16 cellular contexts compared by ENCODE assay signal in the genomic region with DNA sequence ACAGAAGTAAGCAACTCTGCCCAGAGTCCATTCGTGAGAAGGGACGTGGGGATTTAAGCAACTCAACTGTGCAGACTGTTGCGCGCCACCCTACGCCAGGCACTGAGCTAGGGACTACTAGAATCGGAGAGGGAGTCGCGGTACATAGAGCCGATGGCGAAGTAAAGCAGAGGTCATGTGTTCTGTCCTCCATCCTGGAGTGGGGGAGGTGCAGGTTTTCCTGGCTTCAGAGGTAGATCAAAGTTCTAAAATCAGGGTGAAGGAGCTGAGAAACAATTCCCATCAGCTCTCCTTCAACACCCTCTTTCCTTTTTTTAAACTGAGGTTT. TPM values are rescaled to one million over a fixed set of nuclear protein-coding genes. Genes with fewer than 3 reads are reported as not detected.
DNase-seq lines count a peak whose midpoint lies in the region; ATAC-seq, FAIRE-seq and TF ChIP-seq lines count a peak whose summit lies in the region.
"Had no signal": no experiment of that assay in that cellular context is flagged by ENCODE, and none has a peak within 500 bp of the region (broad histone marks: within the 10 kb centered on the region; RNA-seq: fewer than 3 reads in every experiment).

No MANE protein-coding gene starts in this region.

- H3K4me1 ChIP-seq in Caco-2 (peaks cover 35% of the 10 kb centered on the region), astrocyte (ENCODE audit: insufficient read depth, low read length) (no peaks in the 10 kb centered on the region), keratinocyte (ENCODE audit: control insufficient read depth, extremely low read depth, insufficient read depth, low read length) (no peaks in the 10 kb centered on the region), pancreas (peaks cover 0 to 7% (median 0%) of the 10 kb centered on the region in 3 donors)

- intact Hi-C loops in Caco-2 (cut with micrococcal nuclease; ENCODE audit: unreplicated experiment) = loop anchor here (2.0 to 10.0 kb wide), 5 partner anchors 76 to 528 kb away; a partner anchor contains a TSS
- intact Hi-C loops in pancreas (cut with DNase I) = loop anchor here in 2 of 3 donors (5.0 to 10.0 kb wide), 2 partner anchors 405 to 408 kb away; no protein-coding TSS in a partner anchor

- peak; percentile 69 to 81 (median 78) for ATAC-seq in pancreas
- ATAC-seq: CD8-positive, alpha-beta T cell; naive thymus-derived CD4-positive, alpha-beta T cell had no signal

- H3K36me3 Mint-ChIP-seq in Caco-2 (ENCODE audit: insufficient read depth, unreplicated experiment) (no peaks in the 10 kb centered on the region), astrocyte (ENCODE audit: low read depth, unreplicated experiment) (no peaks in the 10 kb centered on the region)
- H3K36me3 Mint-ChIP-seq: CD8-positive, alpha-beta T cell had no signal

- POLR2A ChIA-PET in Caco-2 (lab: Charles Lee) = interaction anchor here (1.3 kb wide), 1 partner anchor 75 kb away, joined by 3 read pairs; no protein-coding TSS in a partner anchor

- in situ Hi-C loops in G401 (cut with HindIII; ENCODE audit: low sequenced_read_pairs) (no loop called here), KBM-7 (cut with MboI; ENCODE audit: low pct_unique_long_range_greater_than_20kb, low sequenced_read_pairs) (no loop called here)

- no TSS peak for BruUV-seq in Caco-2 (replicated peaks; lab: Mats Ljungman, UMichigan)

- H3K27ac ChIP-seq in astrocyte (ENCODE audit: low read depth, low read length) (no peak overlapping the region), keratinocyte (ENCODE audit: control insufficient read depth, insufficient read depth, low read length) (no peak overlapping the region), pancreas (no peak overlapping the region)
- H3K27ac ChIP-seq: epithelial cell of prostate, GM23248, PC-9 had no signal

- peak overlapping the region; percentile 17 for H3K4me2 ChIP-seq in astrocyte (ENCODE audit: low read length)
- peak overlapping the region; percentile 17 for H3K4me2 ChIP-seq in keratinocyte (ENCODE audit: control insufficient read depth, extremely low read depth, insufficient read depth, low read depth, low read length)
- H3K4me2 ChIP-seq: PC-9 had no signal

- no peak for DNase-seq in Caco-2
- DNase-seq in astrocyte (ENCODE audit: low read depth) = no peak
- no peak for DNase-seq in keratinocyte (ENCODE audit: low read depth, low spot score)
- no peak for DNase-seq in pancreas
- DNase-seq in cerebellum (ENCODE audit: low spot score) = no peak
- no peak for DNase-seq in stimulated activated CD4-positive, alpha-beta T cell treated with anti-CD3 and anti-CD28 coated beads, Interleukin-4, amount 100 ng/mL, for 4 hours
- no peak for DNase-seq in G401 (ENCODE audit: low spot score)
- no peak for DNase-seq in KBM-7
- DNase-seq: activated CD4-positive, alpha-beta memory T cell treated with anti-CD3 and anti-CD28 coated beads, Interleukin-2, amount 10 ng/mL, durations not matched to agents 7 days and 5 days; CD8-positive, alpha-beta T cell; MV-4-11; naive thymus-derived CD4-positive, alpha-beta T cell; PC-9; stimulated activated CD4-positive, alpha-beta T cell treated with anti-CD3 and anti-CD28 coated beads, Interleukin-2, amount 100 ng/mL, for 48 hours had no signal

- 38 to 49% methylated on average over 10 of the region's 10 CpGs for WGBS in pancreas, 2 donors

- H3K4me3 Mint-ChIP-seq in Caco-2 (ENCODE audit: unreplicated experiment) (peak overlapping the region; percentile 31), astrocyte (ENCODE audit: unreplicated experiment) (no peak overlapping the region)
- H3K4me3 Mint-ChIP-seq: activated CD4-positive, alpha-beta memory T cell treated with anti-CD3 and anti-CD28 coated beads, Interleukin-2, amount 10 ng/mL, durations not matched to agents 7 days and 5 days; CD8-positive, alpha-beta T cell had no signal

- H4K20me1 ChIP-seq in astrocyte (ENCODE audit: insufficient read depth, low read length) = no peaks in the 10 kb centered on the region
- no peaks in the 10 kb centered on the region for H4K20me1 ChIP-seq in keratinocyte (ENCODE audit: control insufficient read depth, extremely low read depth, insufficient read depth, low read length)

- CTCF ChIA-PET in Caco-2 (lab: Charles Lee) = interaction anchor here (0.6 to 2.9 kb wide), 21 partner anchors 8 to 629 kb away, joined by 3 to 33 read pairs (median 4); a partner anchor contains a TSS

- H3K4me3 ChIP-seq in Caco-2 (ENCODE audit: low read depth, low read length) = no peak overlapping the region
- no peak overlapping the region for H3K4me3 ChIP-seq in astrocyte (ENCODE audit: insufficient read depth, low read depth, low read length)
- no peak overlapping the region for H3K4me3 ChIP-seq in keratinocyte (ENCODE audit: control insufficient read depth in 2 of 3, extremely low read depth in 1 of 3, insufficient read depth in 2 of 3, low read depth in 1 of 3, low read length in 3 of 3)
- H3K4me3 ChIP-seq in pancreas = peak overlapping the region in 2 of 4 donors; percentile 12 to 40
- H3K4me3 ChIP-seq: GM23248, PC-9 had no signal

- H3K4me1 Mint-ChIP-seq in Caco-2 (ENCODE audit: low read depth, unreplicated experiment) (peaks cover 30% of the 10 kb centered on the region), astrocyte (ENCODE audit: low read depth, unreplicated experiment) (no peaks in the 10 kb centered on the region)
- H3K4me1 Mint-ChIP-seq: activated CD4-positive, alpha-beta memory T cell treated with anti-CD3 and anti-CD28 coated beads, Interleukin-2, amount 10 ng/mL, durations not matched to agents 7 days and 5 days had no signal

- no peak overlapping the region for H3K9ac ChIP-seq in astrocyte (ENCODE audit: low read length)
- H3K9ac ChIP-seq in keratinocyte (ENCODE audit: control insufficient read depth, extremely low read depth, insufficient read depth, low read length) = no peak overlapping the region
- H3K9ac ChIP-seq: GM23248 had no signal

- no peaks in the 10 kb centered on the region for H3K27me3 Mint-ChIP-seq in Caco-2 (ENCODE audit: insufficient read depth, unreplicated experiment)
- H3K27me3 Mint-ChIP-seq in astrocyte (ENCODE audit: low read depth, unreplicated experiment) = no peaks in the 10 kb centered on the region
- H3K27me3 Mint-ChIP-seq: activated CD4-positive, alpha-beta memory T cell treated with anti-CD3 and anti-CD28 coated beads, Interleukin-2, amount 10 ng/mL, durations not matched to agents 7 days and 5 days; naive thymus-derived CD4-positive, alpha-beta T cell had no signal

- no peaks in the 10 kb centered on the region for H3K36me3 ChIP-seq in Caco-2 (ENCODE audit: control insufficient read depth, insufficient read depth, low read length)
- H3K36me3 ChIP-seq in astrocyte (ENCODE audit: insufficient read depth, low read length) = no peaks in the 10 kb centered on the region
- H3K36me3 ChIP-seq in keratinocyte (ENCODE audit: control insufficient read depth in 2 of 2, extremely low read depth in 1 of 2, insufficient read depth in 2 of 2, low read length in 2 of 2) = no peaks in the 10 kb centered on the region
- H3K36me3 ChIP-seq in pancreas = no peaks in the 10 kb centered on the region

- FAIRE-seq in astrocyte (lab: Jason Lieb, UNC) (no peak), keratinocyte (lab: Jason Lieb, UNC) (no peak), pancreas (lab: Jason Lieb, UNC) (no peak)

- dilution Hi-C loops in keratinocyte (cut with MboI; ENCODE audit: extremely low pct_ligation_motif_present, low sequenced_read_pairs) = loop anchor here (25.0 kb wide), 1 partner anchor 395 kb away; no protein-coding TSS in a partner anchor

- H3K9me3 ChIP-seq in Caco-2 (no peaks in the 10 kb centered on the region), astrocyte (ENCODE audit: insufficient read depth, low read depth, low read length) (no peaks in the 10 kb centered on the region), keratinocyte (ENCODE audit: control insufficient read depth, low read depth, low read length) (no peaks in the 10 kb centered on the region), pancreas (no peaks in the 10 kb centered on the region)

- H3K27me3 ChIP-seq in Caco-2 (replicated peaks; ENCODE audit: control insufficient read depth, insufficient read depth, low read length) (no peaks in the 10 kb centered on the region), astrocyte (ENCODE audit: insufficient read depth, low read length) (no peaks in the 10 kb centered on the region), keratinocyte (ENCODE audit: control insufficient read depth, extremely low read depth, insufficient read depth, low read length) (no peaks in the 10 kb centered on the region), pancreas (no peaks in the 10 kb centered on the region)

- H3K9me3 Mint-ChIP-seq in Caco-2 (ENCODE audit: unreplicated experiment) (no peaks in the 10 kb centered on the region), astrocyte (ENCODE audit: unreplicated experiment) (no peaks in the 10 kb centered on the region)
- H3K9me3 Mint-ChIP-seq: activated CD4-positive, alpha-beta memory T cell treated with anti-CD3 and anti-CD28 coated beads, Interleukin-2, amount 10 ng/mL, durations not matched to agents 7 days and 5 days; CD8-positive, alpha-beta T cell had no signal

- no peak overlapping the region for H3K27ac Mint-ChIP-seq in Caco-2 (ENCODE audit: unreplicated experiment)
- no peak overlapping the region for H3K27ac Mint-ChIP-seq in astrocyte (ENCODE audit: unreplicated experiment)
- H3K27ac Mint-ChIP-seq: activated CD4-positive, alpha-beta memory T cell treated with anti-CD3 and anti-CD28 coated beads, Interleukin-2, amount 10 ng/mL, durations not matched to agents 7 days and 5 days; CD8-positive, alpha-beta T cell had no signal

- no peaks in the 10 kb centered on the region for H3K9me1 ChIP-seq in keratinocyte (ENCODE audit: control insufficient read depth, extremely low read depth, insufficient read depth, low read length)

- H3K79me2 ChIP-seq in astrocyte (ENCODE audit: insufficient read depth, low read length) (no peaks in the 10 kb centered on the region), keratinocyte (ENCODE audit: control insufficient read depth, insufficient read depth, low read length) (no peaks in the 10 kb centered on the region)

- no peak overlapping the region for H2AFZ ChIP-seq in astrocyte (ENCODE audit: low read depth, low read length)
- H2AFZ ChIP-seq in keratinocyte (ENCODE audit: control insufficient read depth, low read length) = no peak overlapping the region
- H2AFZ ChIP-seq: GM23248, PC-9 had no signal

- TF ChIP-seq CTCF in Caco-2 (IDR thresholded peaks at IDR 0.05; ENCODE audit: insufficient read depth in 1 of 2, low read depth in 1 of 2, low read length in 1 of 2, severe bottlenecking in 1 of 2, unreplicated experiment in 1 of 2) (no peak), astrocyte (IDR thresholded peaks at IDR 0.05; ENCODE audit: insufficient read depth, low read depth, low read length) (no peak), keratinocyte (optimal IDR thresholded peaks at IDR 0.05 in 1 of 3, IDR thresholded peaks at IDR 0.05 in 1 of 3, conservative IDR thresholded peaks at IDR 0.05 in 1 of 3; ENCODE audit: extremely low read depth in 1 of 3, insufficient read depth in 2 of 3, low read length in 3 of 3) (no peak), pancreas (IDR thresholded peaks at IDR 0.05) (no peak)

RNA-seq across cellular contexts. Expression of a gene that starts 23.2 kb away (rescaled TPM):
- 10.6 and 11.0 TPM in 2 replicates for total RNA-seq in Caco-2 (2022)
- total RNA-seq in astrocyte = 3.2 and 3.5 TPM in 2 replicates
- 3.8 to 5.9 TPM (median 4.7 TPM) in 3 replicates for polyA plus RNA-seq in keratinocyte
- 0.71 TPM for polyA plus RNA-seq in keratinocyte (2011; ENCODE audit: low read depth)
- 2.4 and 5.2 TPM in 2 replicates for polyA plus RNA-seq in keratinocyte (2011; cell fraction: cytosol; rRNA removed)
- polyA plus RNA-seq in keratinocyte (2011; cell fraction: nucleus; rRNA removed) = 4.7 and 6.2 TPM in 2 replicates
- polyA plus RNA-seq in keratinocyte (2012; ENCODE audit: low replicate concordance) = 1.6 and 4.1 TPM in 2 replicates
- 2.2 to 5.2 TPM (median 2.7 TPM) in 3 replicates for polyA minus RNA-seq in keratinocyte
- 2.5 TPM for polyA minus RNA-seq in keratinocyte (2011; cell fraction: cytosol; rRNA and poly(A)+ RNA removed)
- polyA minus RNA-seq in keratinocyte (2011; cell fraction: nucleus; rRNA and poly(A)+ RNA removed) = 5.0 and 8.1 TPM in 2 replicates
- total RNA-seq in pancreas = 10 to 100 TPM in 1 of 6 donors, 1 to 10 TPM in 5; 2.9 to 11.0 (median 5.0) TPM
- 1 to 10 TPM; 1.4 to 3.8 TPM for polyA plus RNA-seq in pancreas
- total RNA-seq in cerebellum = 12.5 TPM
- 5.6 and 7.9 TPM in 2 replicates for total RNA-seq in G401 (2014; rRNA removed; shearing (Covaris generic))
